ENCODE assay signal across 27 cellular contexts in genomic region chr2:14051401-14051800, GRCh38.
"Had no signal": no experiment of that assay in that cellular context is flagged by ENCODE, and none has a peak within 500 bp of the region (broad histone marks: within the 10 kb centered on the region; RNA-seq: fewer than 3 reads in every experiment).

No MANE protein-coding gene starts in this region.

- H3K4me3 ChIP-seq: esophagus squamous epithelium, gastrocnemius medialis, heart right ventricle, left lung, lower lobe of right lung, mucosa of descending colon had no signal

- H3K36me3 Mint-ChIP-seq: mesothelial cell of epicardium; naive B cell; naive thymus-derived CD8-positive, alpha-beta T cell had no signal

- H3K9me3 ChIP-seq: esophagus squamous epithelium, gastrocnemius medialis, left lung, lower lobe of right lung, mucosa of descending colon had no signal

- H3K4me1 ChIP-seq: esophagus squamous epithelium, gastrocnemius medialis, heart right ventricle, left lung, lower lobe of right lung had no signal

- ATAC-seq: effector memory CD8-positive, alpha-beta T cell; esophagus mucosa; gastrocnemius medialis; heart right ventricle; left cardiac atrium; left lung; left ventricle myocardium superior; lower lobe of right lung; mucosa of descending colon; naive thymus-derived CD8-positive, alpha-beta T cell had no signal

- H3K27me3 Mint-ChIP-seq: dendritic cell treated with granulocyte-macrophage colony-stimulating factor and Interleukin-4, amounts not matched to agents 40 ng/mL and 50 ng/mL, for 4 days; effector memory CD8-positive, alpha-beta T cell; naive B cell; naive thymus-derived CD8-positive, alpha-beta T cell had no signal

- H3K4me1 Mint-ChIP-seq: mesothelial cell of epicardium; naive B cell; naive thymus-derived CD8-positive, alpha-beta T cell had no signal

- H3K9me3 Mint-ChIP-seq: endodermal cell, mesothelial cell of epicardium had no signal

- H3K27me3 ChIP-seq: esophagus squamous epithelium, gastrocnemius medialis, heart right ventricle, left lung had no signal

- H3K27ac Mint-ChIP-seq: dendritic cell treated with granulocyte-macrophage colony-stimulating factor and Interleukin-4, amounts not matched to agents 40 ng/mL and 50 ng/mL, for 4 days; effector memory CD8-positive, alpha-beta T cell; endodermal cell; mesothelial cell of epicardium; naive B cell; naive thymus-derived CD8-positive, alpha-beta T cell had no signal

- DNase-seq: cortex of kidney; effector CD8-positive, alpha-beta T cell; effector memory CD8-positive, alpha-beta T cell; endodermal cell; erythroblast; esophagus squamous epithelium; foreskin fibroblast; foreskin melanocyte; gastrocnemius medialis; glutamatergic neuron; head of caudate nucleus; heart right ventricle; hippocampal formation; left cardiac atrium; left lung; left ventricle myocardium superior; lower lobe of right lung; mesenchymal stem cell; mucosa of descending colon; naive B cell; naive thymus-derived CD8-positive, alpha-beta T cell had no signal

- H3K27ac ChIP-seq: epithelial cell of prostate, esophagus squamous epithelium, gastrocnemius medialis, heart right ventricle, left lung, lower lobe of right lung had no signal

- H3K4me3 Mint-ChIP-seq: dendritic cell treated with granulocyte-macrophage colony-stimulating factor and Interleukin-4, amounts not matched to agents 40 ng/mL and 50 ng/mL, for 4 days; effector memory CD8-positive, alpha-beta T cell; endodermal cell; mesothelial cell of epicardium; naive B cell; naive thymus-derived CD8-positive, alpha-beta T cell had no signal

- FAIRE-seq: islet of Langerhans, keratinocyte had no signal
